In genomic region chr6:131107166-131107565, GRCh38 we compare ENCODE assay signal across 2 cellular contexts.
TF ChIP-seq lines count a peak whose summit lies in the region.

No MANE protein-coding gene starts in this region.

TF ChIP-seq in A549, 52 proteins besides CTCF, POLR2A, EP300 and RAD21 (continued from another document):
- TF ChIP-seq JUN (IDR thresholded peaks at IDR 0.05) (no peak), HOXB5 (CRISPR knock-in tag; IDR thresholded peaks at IDR 0.05) (no peak), MYC (IDR thresholded peaks at IDR 0.05; ENCODE audit: borderline replicate concordance, low read length) (no peak), SREBF2 (IDR thresholded peaks at IDR 0.05) (no peak), NFE2L2 (conservative IDR thresholded peaks at IDR 0.05; ENCODE audit: low read length) (no peak), SMC3 (IDR thresholded peaks at IDR 0.05) (no peak), KDM1A (IDR thresholded peaks at IDR 0.05; ENCODE audit: low read depth) (no peak), CEBPB (IDR thresholded peaks at IDR 0.05) (peak; percentile 58 to 75; a peak in 3 of 4 replicates), CBX8 (IDR thresholded peaks at IDR 0.05) (no peak), BCL3 (IDR thresholded peaks at IDR 0.05) (no peak), ZSCAN20 (CRISPR knock-in tag; IDR thresholded peaks at IDR 0.05) (no peak), RARB (CRISPR knock-in tag; IDR thresholded peaks at IDR 0.05) (no peak)

TF ChIP-seq in HEK293, 187 proteins besides CTCF, POLR2A, EP300 and RAD21 (continued from another document):
- no peak for TF ChIP-seq REST (tag by site-specific recombination; IDR thresholded peaks at IDR 0.05)
- TF ChIP-seq, protein P1, sequence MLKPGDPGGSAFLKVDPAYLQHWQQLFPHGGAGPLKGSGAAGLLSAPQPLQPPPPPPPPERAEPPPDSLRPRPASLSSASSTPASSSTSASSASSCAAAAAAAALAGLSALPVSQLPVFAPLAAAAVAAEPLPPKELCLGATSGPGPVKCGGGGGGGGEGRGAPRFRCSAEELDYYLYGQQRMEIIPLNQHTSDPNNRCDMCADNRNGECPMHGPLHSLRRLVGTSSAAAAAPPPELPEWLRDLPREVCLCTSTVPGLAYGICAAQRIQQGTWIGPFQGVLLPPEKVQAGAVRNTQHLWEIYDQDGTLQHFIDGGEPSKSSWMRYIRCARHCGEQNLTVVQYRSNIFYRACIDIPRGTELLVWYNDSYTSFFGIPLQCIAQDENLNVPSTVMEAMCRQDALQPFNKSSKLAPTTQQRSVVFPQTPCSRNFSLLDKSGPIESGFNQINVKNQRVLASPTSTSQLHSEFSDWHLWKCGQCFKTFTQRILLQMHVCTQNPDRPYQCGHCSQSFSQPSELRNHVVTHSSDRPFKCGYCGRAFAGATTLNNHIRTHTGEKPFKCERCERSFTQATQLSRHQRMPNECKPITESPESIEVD (tag by site-specific recombination; IDR thresholded peaks at IDR 0.05): 0 out of 2 replicates have a peak, but pooled peaks have one; percentile 41
